12 cellular contexts compared by ENCODE assay signal in the genomic region with DNA sequence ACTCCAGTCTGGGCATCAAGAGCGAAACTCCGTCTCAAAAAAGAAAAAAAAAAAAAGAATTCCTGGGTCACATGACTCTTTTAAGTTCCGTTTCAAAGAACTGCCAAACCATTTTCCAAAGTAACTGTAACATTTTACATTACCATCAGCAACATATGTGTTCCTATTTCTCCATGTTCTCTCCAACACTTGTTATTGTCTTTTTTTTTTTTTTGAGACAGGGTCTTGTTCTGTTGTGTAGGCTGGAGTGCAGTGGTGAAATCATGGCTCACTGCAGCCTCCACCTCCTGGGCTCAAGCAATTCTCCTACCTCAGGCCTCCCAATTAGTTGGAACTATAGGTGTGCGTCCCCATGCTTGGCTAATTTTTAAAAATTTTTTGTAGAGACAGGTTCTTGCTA. TPM values are rescaled to one million over a fixed set of nuclear protein-coding genes. Genes with fewer than 3 reads are reported as not detected.
"Had no signal": no experiment of that assay in that cellular context is flagged by ENCODE, and none has a peak within 500 bp of the region (broad histone marks: within the 10 kb centered on the region; RNA-seq: fewer than 3 reads in every experiment).

No MANE protein-coding gene starts in this region.

- DNase-seq: GM23248, GOT3, H7, H9, HCEC 1CT, HFFc6 had no signal

- H3K9me3 ChIP-seq: HAP-1 had no signal

- H3K9ac ChIP-seq: GM23248 had no signal

- H3K4me2 ChIP-seq: GM23338 had no signal

- FAIRE-seq: H1, H54 had no signal

- ATAC-seq: GM23338, HCT116 had no signal

- H2AFZ ChIP-seq: GM23248, GM23338 had no signal

- H3K27ac ChIP-seq: GM23248 had no signal

- H3K36me3 ChIP-seq: HAP-1 had no signal

- H3K4me3 ChIP-seq: GM23248, GM23338, HAP-1 had no signal

RNA-seq across cellular contexts. Expression of a gene that starts 6.5 kb away (rescaled TPM):
- total RNA-seq: GM23248, H1, H4, H7, HFFc6 had no signal
- polyA plus RNA-seq: GM23248 had no signal

RNA-seq across cellular contexts. Expression of a gene that starts 17.2 kb away (rescaled TPM):
- total RNA-seq: GM23248, H7 had no signal
- polyA plus RNA-seq: GM23338 had no signal

RNA-seq across cellular contexts. Expression of a gene that starts 22.2 kb away (rescaled TPM):
- total RNA-seq: GM23248, GM23338, H1, H4, H9, HFFc6 had no signal
- polyA plus RNA-seq: GM23248 had no signal

RNA-seq across cellular contexts. Expression of a gene that starts 51.3 kb away (rescaled TPM):
- total RNA-seq: H4 had no signal
